ENCODE assay signal across 8 cellular contexts in genomic region chr13:51583875-51584730, GRCh38. TPM values are rescaled to one million over a fixed set of nuclear protein-coding genes. Genes with fewer than 3 reads are reported as not detected.
DNase-seq lines count a peak whose midpoint lies in the region; ATAC-seq, FAIRE-seq and TF ChIP-seq lines count a peak whose summit lies in the region.

A gene with protein sequence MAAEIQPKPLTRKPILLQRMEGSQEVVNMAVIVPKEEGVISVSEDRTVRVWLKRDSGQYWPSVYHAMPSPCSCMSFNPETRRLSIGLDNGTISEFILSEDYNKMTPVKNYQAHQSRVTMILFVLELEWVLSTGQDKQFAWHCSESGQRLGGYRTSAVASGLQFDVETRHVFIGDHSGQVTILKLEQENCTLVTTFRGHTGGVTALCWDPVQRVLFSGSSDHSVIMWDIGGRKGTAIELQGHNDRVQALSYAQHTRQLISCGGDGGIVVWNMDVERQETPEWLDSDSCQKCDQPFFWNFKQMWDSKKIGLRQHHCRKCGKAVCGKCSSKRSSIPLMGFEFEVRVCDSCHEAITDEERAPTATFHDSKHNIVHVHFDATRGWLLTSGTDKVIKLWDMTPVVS (plus strand): TSS chr13:51584462. CDS start chr13:51584688, 226 bp downstream.

- in situ Hi-C loops in HepG2 (cut with HindIII; ENCODE audit: extremely low pct_ligation_motif_present, low pct_unique_long_range_greater_than_20kb) = loop anchor here (10.0 kb wide), 1 partner anchor 139 kb away; no protein-coding TSS in a partner anchor

- peak; percentile 65 to 89; a peak in 3 of 4 replicates for TF ChIP-seq POLR2A in HepG2 (IDR thresholded peaks at IDR 0.05; ENCODE audit: insufficient read depth in 1 of 2, low read depth in 2 of 2, low read length in 2 of 2)

- no peaks in the 10 kb centered on the region for H3K9me3 ChIP-seq in HepG2 (ENCODE audit: low read length)

- intact Hi-C loops in CD14-positive monocyte (cut with micrococcal nuclease) = loop anchor here (2.0 to 10.0 kb wide), 4 partner anchors 61 to 151 kb away; partner anchors contain the start of gene INTS6 (in 1 of the 2)
- intact Hi-C loops in HepG2 (cut with micrococcal nuclease; ENCODE audit: unreplicated experiment) = loop anchor here (1.0 to 10.0 kb wide), 5 partner anchors 52 to 197 kb away; partner anchors contain the start of gene INTS6

- ATAC-seq in GM19395 (IDR thresholded peaks at IDR 0.05; ENCODE audit: unreplicated experiment) (peak; percentile 82), HG03565 (IDR thresholded peaks at IDR 0.05; ENCODE audit: unreplicated experiment) (peak; percentile 71), HepG2 (peak; percentile 92)

- under 1% methylated on average over 23 of the region's 81 CpGs for WGBS in HepG2 (ENCODE audit: low lambda C conversion rate)

- H3K27me3 Mint-ChIP-seq in CD14-positive monocyte (ENCODE audit: low read depth in 3 of 3) = peaks cover 0 to 5% (median 0%) of the 10 kb centered on the region in 3 donors

- peak; percentile 46; the same call in 1 of the 2 replicates for TF ChIP-seq RAD21 in HepG2 (CRISPR knock-in tag; IDR thresholded peaks at IDR 0.05)

- peaks cover 0 to 2% of the 10 kb centered on the region in 2 donors for H3K36me3 Mint-ChIP-seq in CD14-positive monocyte

- no peaks in the 10 kb centered on the region for H3K9me3 Mint-ChIP-seq in CD14-positive monocyte

- FAIRE-seq in HepG2 (lab: Jason Lieb, UNC) = peak; percentile 96

- H3K27me3 ChIP-seq in HepG2 (ENCODE audit: control insufficient read depth in 1 of 2, insufficient read depth in 2 of 2, low read length in 2 of 2) = no peaks in the 10 kb centered on the region; a peak in 1 of 5 replicates

- peaks cover 65% of the 10 kb centered on the region for H3K4me1 ChIP-seq in HepG2 (ENCODE audit: insufficient read depth, low read length)

- peak within 1 kb of the TSS; percentile 96 to 98 for H3K4me3 Mint-ChIP-seq in CD14-positive monocyte

- BruUV-seq in HepG2 (replicated peaks; lab: Mats Ljungman, UMichigan) = TSS peak; percentile 75

- peak within 1 kb of the TSS; percentile 94 to 99 (median 99) for H3K27ac Mint-ChIP-seq in CD14-positive monocyte

- no peaks in the 10 kb centered on the region; the same call in 1 of the 2 replicates for H4K20me1 ChIP-seq in HepG2 (ENCODE audit: insufficient read depth, low read length)

- 0 out of 4 replicates have a peak, but pooled peaks of 1 of the 2 experiments have one; percentile 9 for TF ChIP-seq EP300 in HepG2 (IDR thresholded peaks at IDR 0.05; ENCODE audit: low read depth in 2 of 2, low read length in 2 of 2)
- TF ChIP-seq EP300 in HepG2 (CRISPR knock-in tag; IDR thresholded peaks at IDR 0.05; ENCODE audit: borderline replicate concordance) = no peak

- peak within 1 kb of the TSS; percentile 82 to 98 (median 90) for H3K4me3 ChIP-seq in HepG2 (replicated peaks in 1 of 3; ENCODE audit: insufficient read depth in 1 of 3, low read depth in 2 of 3, low read length in 3 of 3)

- H3K79me2 ChIP-seq in HepG2 (ENCODE audit: insufficient read depth, low read length) = peaks cover 46% of the 10 kb centered on the region

- no peak for TF ChIP-seq CTCF in CD14-positive monocyte (IDR thresholded peaks at IDR 0.05)
- peak; percentile 64 for TF ChIP-seq CTCF in HepG2 (CRISPR knock-in tag; IDR thresholded peaks at IDR 0.05)

- peak; percentile 100 for DNase-seq in CD14-positive monocyte (ENCODE audit: low spot score)
- DNase-seq in NCI-H774 (lab: John Stamatoyannopoulos, UW) = peak; percentile 94
- DNase-seq in activated CD4-positive, alpha-beta T cell treated with anti-CD3 and anti-CD28 coated beads, Interleukin-2, amount 50 U/mL, for 4 hours = peak; percentile 99
- peak; percentile 100 for DNase-seq in dermis blood vessel endothelial cell
- DNase-seq in HepG2 (ENCODE audit: low spot score) = peak; percentile 99
- DNase-seq in stimulated activated CD4-positive, alpha-beta T cell treated with anti-CD3 and anti-CD28 coated beads, Interleukin-4, amount 100 ng/mL, for 1 hour = peak; percentile 99

- peak within 1 kb of the TSS; percentile 98 for H3K9ac ChIP-seq in HepG2 (ENCODE audit: insufficient read depth, low read depth, low read length)

- POLR2A ChIA-PET in HepG2 (lab: Yijun Ruan, JAX) = interaction anchor here (0.6 to 1.4 kb wide), 7 partner anchors 36 to 1981 kb away, joined by 3 to 53 read pairs (median 3); partner anchors contain the start of gene INTS6

- H3K4me2 ChIP-seq in HepG2 (ENCODE audit: low read depth, low read length) = peak within 1 kb of the TSS; percentile 82

- H3K36me3 ChIP-seq in HepG2 (replicated peaks in 1 of 2; ENCODE audit: control insufficient read depth in 1 of 2, insufficient read depth in 2 of 2, low read length in 2 of 2) = no peaks in the 10 kb centered on the region

- peak within 1 kb of the TSS; percentile 94 for H3K27ac ChIP-seq in HepG2 (ENCODE audit: extremely low read length, insufficient read depth, low read length)

- peaks cover 51% of the 10 kb centered on the region for H3K4me1 Mint-ChIP-seq in CD14-positive monocyte

- H2AFZ ChIP-seq in HepG2 (ENCODE audit: low read length) = no peak within 1 kb of the TSS

- CTCF ChIA-PET in HepG2 (lab: Yijun Ruan, JAX; ENCODE audit: low intra/inter-chr PET ratio, low total read pairs) = no interaction called here

TF ChIP-seq in HepG2, 621 proteins besides CTCF, POLR2A, EP300 and RAD21 (continues in another document):
- TF ChIP-seq ARHGAP35 (CRISPR knock-in tag; IDR thresholded peaks at IDR 0.05; ENCODE audit: borderline replicate concordance) (0 out of 2 replicates have a peak, but pooled peaks have one; percentile 47), ZSCAN31 (CRISPR knock-in tag; IDR thresholded peaks at IDR 0.05; ENCODE audit: low read depth) (peak; percentile 64; the same call in 1 of the 2 replicates), SYNCRIP (IDR thresholded peaks at IDR 0.05; ENCODE audit: insufficient read depth, low read depth, low read length) (no peak), MIXL1 (CRISPR knock-in tag; IDR thresholded peaks at IDR 0.05) (peak; percentile 35; the same call in 1 of the 2 replicates), ZNF83 (CRISPR knock-in tag; IDR thresholded peaks at IDR 0.05; ENCODE audit: borderline replicate concordance) (peak; percentile 91), ZNF780A (CRISPR knock-in tag; IDR thresholded peaks at IDR 0.05) (no peak), ZNF501 (CRISPR knock-in tag; IDR thresholded peaks at IDR 0.05) (peak; percentile 26; the same call in 1 of the 2 replicates), KDM5B (CRISPR knock-in tag; IDR thresholded peaks at IDR 0.05; ENCODE audit: borderline replicate concordance) (peak; percentile 30; the same call in 1 of the 2 replicates), PPARG (CRISPR knock-in tag; conservative IDR thresholded peaks at IDR 0.05) (no peak), ZSCAN20 (CRISPR knock-in tag; IDR thresholded peaks at IDR 0.05; ENCODE audit: borderline replicate concordance) (no peak; the same call in 1 of the 2 replicates), ZNF75D (CRISPR knock-in tag; IDR thresholded peaks at IDR 0.05; ENCODE audit: borderline replicate concordance) (no peak), NFYC (CRISPR knock-in tag; IDR thresholded peaks at IDR 0.05) (0 out of 2 replicates have a peak, but pooled peaks have one; percentile 33), ZBTB26 (CRISPR knock-in tag; IDR thresholded peaks at IDR 0.05; ENCODE audit: borderline replicate concordance) (0 out of 2 replicates have a peak, but pooled peaks have one; percentile 13), AHR (CRISPR knock-in tag; IDR thresholded peaks at IDR 0.05) (peak; percentile 46; the same call in 1 of the 2 replicates), SP2 (CRISPR knock-in tag; IDR thresholded peaks at IDR 0.05) (peak; percentile 22; the same call in 1 of the 2 replicates), SP5 (CRISPR knock-in tag; IDR thresholded peaks at IDR 0.05; ENCODE audit: borderline replicate concordance, low read depth) (peak; percentile 84), ZNF678 (CRISPR knock-in tag; IDR thresholded peaks at IDR 0.05) (no peak), LCORL (IDR thresholded peaks at IDR 0.05) (no peak), LCORL (CRISPR knock-in tag; IDR thresholded peaks at IDR 0.05) (peak; percentile 24; the same call in 1 of the 2 replicates)

RNA-seq across cellular contexts. Expression of the gene that starts here (rescaled TPM):
- polyA plus RNA-seq in CD14-positive monocyte (1 to 10 TPM; 6.5 to 9.1 TPM), HepG2 (2011; rRNA removed) (27.0 and 27.5 TPM in 2 replicates)
- total RNA-seq in dermis blood vessel endothelial cell (3.9 and 4.6 TPM in 2 replicates), HepG2 (2016; rRNA removed; fragmentation: Illumina TruSeq; extraction: Trizol) (16.4 and 22.6 TPM in 2 replicates)
- total RNA-seq in HepG2 (2016; cell fraction: cytosol; rRNA removed; fragmentation: Illumina TruSeq; extraction: Trizol; ENCODE audit: low read depth) = 2.3 and 2.6 TPM in 2 replicates
- 17.3 and 21.4 TPM in 2 replicates for total RNA-seq in HepG2 (2016; cell fraction: insoluble cytoplasmic fraction; rRNA removed; fragmentation: Illumina TruSeq; extraction: Trizol)
- total RNA-seq in HepG2 (2016; cell fraction: membrane; rRNA removed; fragmentation: Illumina TruSeq; extraction: Trizol) = 5.6 and 7.0 TPM in 2 replicates
- 70.9 and 71.5 TPM in 2 replicates for total RNA-seq in HepG2 (2016; cell fraction: nucleus; rRNA removed; fragmentation: Illumina TruSeq; extraction: Trizol)
- polyA plus RNA-seq in HepG2 (2011; cell fraction: cytosol; rRNA removed) = 8.0 and 11.1 TPM in 2 replicates
- polyA plus RNA-seq in HepG2 (2011; cell fraction: nucleus; rRNA removed) = 67.6 and 71.9 TPM in 2 replicates
- polyA plus RNA-seq in HepG2 (2012) = 21.4 and 23.6 TPM in 2 replicates
- polyA plus RNA-seq in HepG2 (2016; cell fraction: cytosol; fragmentation: Illumina TruSeq; extraction: Trizol; ENCODE audit: low read depth) = 1.3 and 1.7 TPM in 2 replicates
- 16.8 and 17.1 TPM in 2 replicates for polyA plus RNA-seq in HepG2 (2016; cell fraction: insoluble cytoplasmic fraction; fragmentation: Illumina TruSeq; extraction: Trizol; ENCODE audit: low read depth)
- 3.4 and 3.7 TPM in 2 replicates for polyA plus RNA-seq in HepG2 (2016; cell fraction: membrane; fragmentation: Illumina TruSeq; extraction: Trizol; ENCODE audit: low read depth)
- polyA plus RNA-seq in HepG2 (2016; cell fraction: nucleus; fragmentation: Illumina TruSeq; extraction: Trizol; ENCODE audit: insufficient read depth, low read depth) = 63.8 and 64.3 TPM in 2 replicates
- polyA minus RNA-seq in HepG2 (2011; rRNA and poly(A)+ RNA removed; ENCODE audit: low replicate concordance) = 10.1 and 51.6 TPM in 2 replicates
- polyA minus RNA-seq in HepG2 (2011; cell fraction: cytosol; rRNA and poly(A)+ RNA removed) = 12.9 and 15.9 TPM in 2 replicates
- polyA minus RNA-seq in HepG2 (2011; cell fraction: nucleus; rRNA and poly(A)+ RNA removed) = 150 and 174 TPM in 2 replicates

Comparison
In these comparisons a context has a peak if more than half of its experiments do, and no peak if none do; other contexts are left out.
1. Peak in every context shown above with its lines: DNase-seq, ATAC-seq, H3K4me3 ChIP-seq and H3K27ac ChIP-seq.